ENCODE assay signal across 19 cellular contexts in the genomic region with DNA sequence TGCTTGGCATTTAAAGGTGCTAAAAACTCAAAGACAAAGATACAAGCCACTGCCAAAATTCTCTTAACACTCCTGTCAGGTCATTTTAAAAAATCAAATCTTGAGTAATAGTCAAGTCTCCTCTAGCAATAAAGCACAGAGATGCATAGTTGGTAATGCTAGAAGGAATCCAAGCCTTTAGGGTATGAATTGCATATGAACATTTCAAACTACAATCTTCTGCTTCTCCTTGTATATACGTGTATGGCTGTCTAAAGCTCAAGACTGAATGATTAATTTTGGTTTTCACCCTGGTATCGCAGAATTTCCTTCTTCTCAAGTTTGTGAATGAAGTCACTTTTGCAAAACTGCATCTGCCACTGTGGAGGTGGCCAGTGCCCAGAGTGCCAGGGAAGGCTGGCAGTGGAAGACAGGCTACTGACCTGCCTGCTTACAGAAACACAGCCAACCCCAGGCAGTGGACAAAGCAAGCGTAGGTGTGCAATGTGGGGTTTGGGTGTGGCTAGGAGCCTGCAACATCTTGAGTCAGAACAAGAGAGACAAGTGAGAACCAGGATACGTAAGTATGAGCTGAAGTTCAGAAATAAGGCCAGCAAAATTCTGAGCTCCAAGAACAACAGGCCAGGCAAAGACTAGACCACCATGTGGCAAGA. TPM values are rescaled to one million over a fixed set of nuclear protein-coding genes. Genes with fewer than 3 reads are reported as not detected.
DNase-seq lines count a peak whose midpoint lies in the region; FAIRE-seq and TF ChIP-seq lines count a peak whose summit lies in the region.
"Had no signal": no experiment of that assay in that cellular context is flagged by ENCODE, and none has a peak within 500 bp of the region (broad histone marks: within the 10 kb centered on the region; RNA-seq: fewer than 3 reads in every experiment).

No MANE protein-coding gene starts in this region.

- H3K4me2 ChIP-seq in keratinocyte (ENCODE audit: control insufficient read depth, extremely low read depth, insufficient read depth, low read depth, low read length): peak overlapping the region; percentile 92

- FAIRE-seq in keratinocyte (lab: Jason Lieb, UNC): peak; percentile 64
- FAIRE-seq: G401.6, GM12892 had no signal

- H3K36me3 ChIP-seq in HEK293 (ENCODE audit: control insufficient read depth in 2 of 2, insufficient read depth in 1 of 2, low read length in 2 of 2) (no peaks in the 10 kb centered on the region; a peak in 1 of 3 replicates), keratinocyte (ENCODE audit: control insufficient read depth in 2 of 2, extremely low read depth in 1 of 2, insufficient read depth in 2 of 2, low read length in 2 of 2) (peaks cover 3 to 8% of the 10 kb centered on the region in 2 experiments)
- H3K36me3 ChIP-seq: gastrocnemius medialis, ovary had no signal

- H3K27me3 Mint-ChIP-seq in activated T-helper 2 cell treated with anti-CD3 and anti-CD28 coated beads, Interferon-gamma antibody, Interleukin-2, Interleukin-4, amounts not matched to agents 10 μg/mL and 5 μg/mL and 100 μg/mL, durations not matched to agents 14 hours and 24 hours and 36 hours (ENCODE audit: low read depth): no peaks in the 10 kb centered on the region
- H3K27me3 Mint-ChIP-seq in progenitor cell of endocrine pancreas (no peaks in the 10 kb centered on the region), CD14-positive monocyte (ENCODE audit: low read depth in 3 of 3) (peaks cover 0 to 3% (median 2%) of the 10 kb centered on the region in 3 donors)
- H3K27me3 Mint-ChIP-seq: activated naive CD8-positive, alpha-beta T cell treated with anti-CD3 and anti-CD28 coated beads, Interleukin-2, amount 10 ng/mL, durations not matched to agents 7 days and 5 days had no signal

- H3K79me2 ChIP-seq in keratinocyte (ENCODE audit: control insufficient read depth, insufficient read depth, low read length): peaks cover 89% of the 10 kb centered on the region

- no peak for DNase-seq in activated T-helper 2 cell treated with anti-CD3 and anti-CD28 coated beads, Interferon-gamma antibody, Interleukin-2, Interleukin-4, amounts not matched to agents 10 μg/mL and 5 μg/mL and 100 μg/mL, durations not matched to agents 14 hours and 24 hours and 36 hours (ENCODE audit: low spot score)
- no peak for DNase-seq in keratinocyte (ENCODE audit: low read depth, low spot score)
- DNase-seq in progenitor cell of endocrine pancreas (ENCODE audit: low spot score, unreplicated experiment): no peak
- DNase-seq in kidney glomerular epithelial cell (lab: John Stamatoyannopoulos, UW): no peak
- no peak for DNase-seq in stimulated activated CD4-positive, alpha-beta T cell treated with anti-CD3 and anti-CD28 coated beads, Interleukin-12 subunit alpha, Interleukin-12 subunit beta, amount 100 ng/mL, for 4 hours
- no peak for DNase-seq in glomerular visceral epithelial cell (ENCODE audit: extremely low spot score)
- DNase-seq in CD14-positive monocyte (ENCODE audit: low spot score): no peak
- DNase-seq: activated CD4-positive, alpha-beta T cell treated with anti-CD3 and anti-CD28 coated beads, Interleukin-2, amount 50 U/mL, for 4 hours; activated naive CD8-positive, alpha-beta T cell treated with anti-CD3 and anti-CD28 coated beads, Interleukin-2, amount 10 ng/mL, durations not matched to agents 7 days and 5 days; activated T-cell treated with anti-CD3 and anti-CD28 coated beads, Interleukin-2, amount 50 U/mL, for 48 hours; gastrocnemius medialis; KBM-7; mesenchymal stem cell; stimulated activated naive CD4-positive, alpha-beta T cell treated with Interleukin-2 at 50 U/mL for 16 hours had no signal

- H3K4me3 ChIP-seq in HEK293 (ENCODE audit: low read depth, low read length) (no peak overlapping the region), keratinocyte (ENCODE audit: control insufficient read depth in 2 of 3, extremely low read depth in 1 of 3, insufficient read depth in 2 of 3, low read depth in 1 of 3, low read length in 3 of 3) (peak overlapping the region in 2 of 3 experiments; percentile 36 to 41)
- H3K4me3 ChIP-seq: gastrocnemius medialis, ovary, SJSA1 had no signal

- TF ChIP-seq CTCF in HEK293 (tag by site-specific recombination; IDR thresholded peaks at IDR 0.05): no peak
- no peak for TF ChIP-seq CTCF in keratinocyte (optimal IDR thresholded peaks at IDR 0.05 in 1 of 3, IDR thresholded peaks at IDR 0.05 in 1 of 3, conservative IDR thresholded peaks at IDR 0.05 in 1 of 3; ENCODE audit: extremely low read depth in 1 of 3, insufficient read depth in 2 of 3, low read length in 3 of 3)
- no peak for TF ChIP-seq CTCF in progenitor cell of endocrine pancreas (IDR thresholded peaks at IDR 0.05; ENCODE audit: unreplicated experiment)
- no peak for TF ChIP-seq CTCF in CD14-positive monocyte (IDR thresholded peaks at IDR 0.05)

- H3K9me3 ChIP-seq in HEK293 (ENCODE audit: control insufficient read depth, insufficient read depth, low read depth, low read length) (no peaks in the 10 kb centered on the region), keratinocyte (ENCODE audit: control insufficient read depth, low read depth, low read length) (no peaks in the 10 kb centered on the region)
- H3K9me3 ChIP-seq: gastrocnemius medialis, ovary, SJSA1 had no signal

- peaks cover 7% of the 10 kb centered on the region for H3K9me1 ChIP-seq in keratinocyte (ENCODE audit: control insufficient read depth, extremely low read depth, insufficient read depth, low read length)

- POLR2A ChIA-PET in HEK293 (lab: Yijun Ruan, JAX): interaction anchor here (0.5 to 0.6 kb wide), 2 partner anchors 8 to 501 kb away, joined by 4 read pairs; no protein-coding TSS in a partner anchor

- no peaks in the 10 kb centered on the region for H3K27me3 ChIP-seq in keratinocyte (ENCODE audit: control insufficient read depth, extremely low read depth, insufficient read depth, low read length)
- H3K27me3 ChIP-seq: gastrocnemius medialis, ovary, SJSA1 had no signal

- H3K4me1 ChIP-seq in HEK293 (ENCODE audit: control insufficient read depth, insufficient read depth, low read length) (peaks cover 31% of the 10 kb centered on the region), keratinocyte (ENCODE audit: control insufficient read depth, extremely low read depth, insufficient read depth, low read length) (peaks cover 53% of the 10 kb centered on the region)

- no peaks in the 10 kb centered on the region for H3K36me3 Mint-ChIP-seq in activated T-helper 2 cell treated with anti-CD3 and anti-CD28 coated beads, Interferon-gamma antibody, Interleukin-2, Interleukin-4, amounts not matched to agents 10 μg/mL and 5 μg/mL and 100 μg/mL, durations not matched to agents 14 hours and 24 hours and 36 hours (ENCODE audit: low read depth)
- peaks cover 10% of the 10 kb centered on the region for H3K36me3 Mint-ChIP-seq in progenitor cell of endocrine pancreas (ENCODE audit: insufficient read depth)
- no peaks in the 10 kb centered on the region for H3K36me3 Mint-ChIP-seq in CD14-positive monocyte
- H3K36me3 Mint-ChIP-seq: activated naive CD8-positive, alpha-beta T cell treated with anti-CD3 and anti-CD28 coated beads, Interleukin-2, amount 10 ng/mL, durations not matched to agents 7 days and 5 days had no signal

- H4K20me1 ChIP-seq in keratinocyte (ENCODE audit: control insufficient read depth, extremely low read depth, insufficient read depth, low read length): peaks cover 29% of the 10 kb centered on the region

- H3K4me1 Mint-ChIP-seq in activated T-helper 2 cell treated with anti-CD3 and anti-CD28 coated beads, Interferon-gamma antibody, Interleukin-2, Interleukin-4, amounts not matched to agents 10 μg/mL and 5 μg/mL and 100 μg/mL, durations not matched to agents 14 hours and 24 hours and 36 hours (ENCODE audit: low read depth): peaks cover 13% of the 10 kb centered on the region
- peaks cover 15% of the 10 kb centered on the region for H3K4me1 Mint-ChIP-seq in progenitor cell of endocrine pancreas (ENCODE audit: low read depth)
- H3K4me1 Mint-ChIP-seq in CD14-positive monocyte: no peaks in the 10 kb centered on the region
- H3K4me1 Mint-ChIP-seq: activated naive CD8-positive, alpha-beta T cell treated with anti-CD3 and anti-CD28 coated beads, Interleukin-2, amount 10 ng/mL, durations not matched to agents 7 days and 5 days had no signal

- no peak overlapping the region for H3K4me3 Mint-ChIP-seq in activated T-helper 2 cell treated with anti-CD3 and anti-CD28 coated beads, Interferon-gamma antibody, Interleukin-2, Interleukin-4, amounts not matched to agents 10 μg/mL and 5 μg/mL and 100 μg/mL, durations not matched to agents 14 hours and 24 hours and 36 hours (ENCODE audit: low read depth)
- H3K4me3 Mint-ChIP-seq in progenitor cell of endocrine pancreas (ENCODE audit: low read depth) (no peak overlapping the region), CD14-positive monocyte (no peak overlapping the region)
- H3K4me3 Mint-ChIP-seq: activated naive CD8-positive, alpha-beta T cell treated with anti-CD3 and anti-CD28 coated beads, Interleukin-2, amount 10 ng/mL, durations not matched to agents 7 days and 5 days had no signal

- CTCF ChIA-PET in HEK293 (lab: Yijun Ruan, JAX): interaction anchor here (0.6 to 2.6 kb wide), 7 partner anchors 23 to 289 kb away, joined by 3 to 10 read pairs (median 3); partner anchors contain the start of gene MYO10

- intact Hi-C loops in activated T-helper 2 cell treated with anti-CD3 and anti-CD28 coated beads, Interferon-gamma antibody, Interleukin-2, Interleukin-4, amounts not matched to agents 10 μg/mL and 5 μg/mL and 100 μg/mL, durations not matched to agents 14 hours and 24 hours and 36 hours (cut with micrococcal nuclease): no loop called here
- intact Hi-C loops in CD14-positive monocyte (cut with micrococcal nuclease): no loop called here

- H3K27ac ChIP-seq in HEK293 (ENCODE audit: extremely low read depth, low read depth, low read length) (no peak overlapping the region; the same call in 1 of the 2 replicates), keratinocyte (ENCODE audit: control insufficient read depth, insufficient read depth, low read length) (peak overlapping the region; percentile 97)
- H3K27ac ChIP-seq: gastrocnemius medialis, ovary, SJSA1 had no signal

- peak overlapping the region; percentile 54 for H3K27ac Mint-ChIP-seq in activated T-helper 2 cell treated with anti-CD3 and anti-CD28 coated beads, Interferon-gamma antibody, Interleukin-2, Interleukin-4, amounts not matched to agents 10 μg/mL and 5 μg/mL and 100 μg/mL, durations not matched to agents 14 hours and 24 hours and 36 hours
- H3K27ac Mint-ChIP-seq in progenitor cell of endocrine pancreas (peak overlapping the region; percentile 43), CD14-positive monocyte (peak overlapping the region in 1 of 7 donors; percentile 24)
- H3K27ac Mint-ChIP-seq: activated naive CD8-positive, alpha-beta T cell treated with anti-CD3 and anti-CD28 coated beads, Interleukin-2, amount 10 ng/mL, durations not matched to agents 7 days and 5 days had no signal

- peak overlapping the region; percentile 68 for H3K9ac ChIP-seq in keratinocyte (ENCODE audit: control insufficient read depth, extremely low read depth, insufficient read depth, low read length)

- peaks cover 3% of the 10 kb centered on the region for H3K9me3 Mint-ChIP-seq in activated T-helper 2 cell treated with anti-CD3 and anti-CD28 coated beads, Interferon-gamma antibody, Interleukin-2, Interleukin-4, amounts not matched to agents 10 μg/mL and 5 μg/mL and 100 μg/mL, durations not matched to agents 14 hours and 24 hours and 36 hours
- H3K9me3 Mint-ChIP-seq in progenitor cell of endocrine pancreas (ENCODE audit: low read depth) (no peaks in the 10 kb centered on the region), CD14-positive monocyte (peaks cover 0 to 12% (median 7%) of the 10 kb centered on the region in 7 donors)

- dilution Hi-C loops in keratinocyte (cut with MboI; ENCODE audit: extremely low pct_ligation_motif_present, low sequenced_read_pairs): no loop called here

- peak overlapping the region; percentile 59 for H2AFZ ChIP-seq in keratinocyte (ENCODE audit: control insufficient read depth, low read length)

RNA-seq across cellular contexts. Expression of gene MYO10, which starts 22.8 kb away (rescaled TPM):
- total RNA-seq in activated T-helper 2 cell treated with anti-CD3 and anti-CD28 coated beads, Interferon-gamma antibody, Interleukin-2, Interleukin-4, amounts not matched to agents 10 μg/mL and 5 μg/mL and 100 μg/mL, durations not matched to agents 14 hours and 24 hours and 36 hours: 1.0 and 1.2 TPM in 2 replicates
- polyA plus RNA-seq in keratinocyte (16.1 to 22.5 TPM (median 22.0 TPM) in 3 replicates), CD14-positive monocyte (1 to 10 TPM in 1 of 2 donors, under 1 TPM in 1; 0.23 to 1.1 TPM)
- 28.7 TPM for polyA plus RNA-seq in keratinocyte (2011; ENCODE audit: low read depth)
- 20.3 and 20.9 TPM in 2 replicates for polyA plus RNA-seq in keratinocyte (2011; cell fraction: cytosol; rRNA removed)
- 53.3 and 53.4 TPM in 2 replicates for polyA plus RNA-seq in keratinocyte (2011; cell fraction: nucleus; rRNA removed)
- polyA plus RNA-seq in keratinocyte (2012; ENCODE audit: low replicate concordance): 14.8 and 47.7 TPM in 2 replicates
- 43.8 to 125 TPM (median 75.8 TPM) in 3 replicates for polyA minus RNA-seq in keratinocyte
- polyA minus RNA-seq in keratinocyte (2011; cell fraction: cytosol; rRNA and poly(A)+ RNA removed): 44.9 TPM
- polyA minus RNA-seq in keratinocyte (2011; cell fraction: nucleus; rRNA and poly(A)+ RNA removed): 59.8 and 125 TPM in 2 replicates
- 81.6 and 88.0 TPM in 2 replicates for total RNA-seq in progenitor cell of endocrine pancreas
- total RNA-seq: activated naive CD8-positive, alpha-beta T cell treated with anti-CD3 and anti-CD28 coated beads, Interleukin-2, amount 10 ng/mL, durations not matched to agents 7 days and 5 days had no signal

Comparison
In these comparisons a context has a peak if more than half of its experiments do, and no peak if none do; other contexts are left out.
1. RNA of gene MYO10, which starts 22.8 kb away (total RNA-seq): 81.6 to 88.0 TPM in progenitor cell of endocrine pancreas; 1.0 to 1.2 TPM in activated T-helper 2 cell treated with anti-CD3 and anti-CD28 coated beads, Interferon-gamma antibody, Interleukin-2, Interleukin-4, amounts not matched to agents 10 μg/mL and 5 μg/mL and 100 μg/mL, durations not matched to agents 14 hours and 24 hours and 36 hours; every median in the first group is over 10 times any median in the second.